22 cellular contexts compared by ENCODE assay signal in genomic region chr20:63132131-63132714, GRCh38.
DNase-seq lines count a peak whose midpoint lies in the region; ATAC-seq and TF ChIP-seq lines count a peak whose summit lies in the region.
"Had no signal": no experiment of that assay in that cellular context is flagged by ENCODE, and none has a peak within 500 bp of the region (broad histone marks: within the 10 kb centered on the region; RNA-seq: fewer than 3 reads in every experiment).

No MANE protein-coding gene starts in this region.

- H3K9me3 Mint-ChIP-seq in glutamatergic neuron (ENCODE audit: unreplicated experiment), result no peaks in the 10 kb centered on the region
- H3K9me3 Mint-ChIP-seq: activated naive CD4-positive, alpha-beta T cell treated with anti-CD3 and anti-CD28 coated beads, Interleukin-2, amount 50 U/mL, for 72 hours; central memory CD8-positive, alpha-beta T cell; naive thymus-derived CD8-positive, alpha-beta T cell had no signal

- H3K9me3 ChIP-seq in left ventricle myocardium inferior (replicated peaks), result no peaks in the 10 kb centered on the region
- H3K9me3 ChIP-seq in prostate gland, result no peaks in the 10 kb centered on the region
- H3K9me3 ChIP-seq: HAP-1 had no signal

- 82% methylated on average over 17 of the region's 17 CpGs for WGBS in prostate gland

- no peaks in the 10 kb centered on the region for H3K4me1 ChIP-seq in left ventricle myocardium inferior
- no peaks in the 10 kb centered on the region for H3K4me1 ChIP-seq in prostate gland (replicated peaks)
- H3K4me1 ChIP-seq: HAP-1, parathyroid adenoma had no signal

- TF ChIP-seq POLR2A in prostate gland (IDR thresholded peaks at IDR 0.05), result no peak

- H3K27me3 ChIP-seq in left ventricle myocardium inferior (ENCODE audit: low read depth), result peaks cover 77% of the 10 kb centered on the region
- peaks cover 15% of the 10 kb centered on the region for H3K27me3 ChIP-seq in prostate gland (replicated peaks; ENCODE audit: insufficient read depth)

- peaks cover 8% of the 10 kb centered on the region for H3K36me3 Mint-ChIP-seq in glutamatergic neuron (ENCODE audit: unreplicated experiment)
- H3K36me3 Mint-ChIP-seq: activated CD8-positive, alpha-beta memory T cell treated with anti-CD3 and anti-CD28 coated beads, Interleukin-2, amount 10 ng/mL, durations not matched to agents 7 days and 5 days; activated naive CD4-positive, alpha-beta T cell treated with anti-CD3 and anti-CD28 coated beads, Interleukin-2, amount 50 U/mL, for 72 hours; naive thymus-derived CD8-positive, alpha-beta T cell had no signal

- DNase-seq in left cardiac atrium (peak; percentile 13), left ventricle myocardium inferior (no peak), glutamatergic neuron (peak; percentile 7), posterior vena cava (ENCODE audit: low spot score) (peak; percentile 72), prostate gland (ENCODE audit: low spot score) (no peak), NCI-H2107 (lab: John Stamatoyannopoulos, UW) (no peak)
- DNase-seq: activated CD4-positive, alpha-beta T cell treated with anti-CD3 and anti-CD28 coated beads for 48 hours; activated CD8-positive, alpha-beta memory T cell treated with anti-CD3 and anti-CD28 coated beads, Interleukin-2, amount 10 ng/mL, durations not matched to agents 7 days and 5 days; mesendoderm; NCI-H1092; NCI-H187; NCI-H2227 treated with DMSO at 0.1 percent for 48 hours; T-helper 2 cell had no signal

- H3K4me3 Mint-ChIP-seq in glutamatergic neuron (ENCODE audit: unreplicated experiment), result no peak overlapping the region
- H3K4me3 Mint-ChIP-seq: activated CD8-positive, alpha-beta memory T cell treated with anti-CD3 and anti-CD28 coated beads, Interleukin-2, amount 10 ng/mL, durations not matched to agents 7 days and 5 days; central memory CD8-positive, alpha-beta T cell; naive thymus-derived CD8-positive, alpha-beta T cell had no signal

- H3K27me3 Mint-ChIP-seq in glutamatergic neuron (ENCODE audit: unreplicated experiment), result peaks cover 9% of the 10 kb centered on the region

- H3K4me1 Mint-ChIP-seq in glutamatergic neuron (ENCODE audit: low read depth, unreplicated experiment), result peaks cover 2% of the 10 kb centered on the region
- H3K4me1 Mint-ChIP-seq: activated CD8-positive, alpha-beta memory T cell treated with anti-CD3 and anti-CD28 coated beads, Interleukin-2, amount 10 ng/mL, durations not matched to agents 7 days and 5 days; central memory CD8-positive, alpha-beta T cell had no signal

- ATAC-seq in left cardiac atrium (no peak), HG03432 (IDR thresholded peaks at IDR 0.05; ENCODE audit: unreplicated experiment) (no peak)
- ATAC-seq: activated CD8-positive, alpha-beta memory T cell treated with anti-CD3 and anti-CD28 coated beads, Interleukin-2, amount 10 ng/mL, durations not matched to agents 7 days and 5 days; activated naive CD4-positive, alpha-beta T cell treated with anti-CD3 and anti-CD28 coated beads, Interleukin-2, amount 50 U/mL, for 72 hours; naive thymus-derived CD8-positive, alpha-beta T cell; SK-N-SH treated with all-trans-retinoic acid at 6 μM for 48 hours had no signal

- no peak overlapping the region for H3K27ac Mint-ChIP-seq in glutamatergic neuron (ENCODE audit: unreplicated experiment)
- H3K27ac Mint-ChIP-seq: activated CD8-positive, alpha-beta memory T cell treated with anti-CD3 and anti-CD28 coated beads, Interleukin-2, amount 10 ng/mL, durations not matched to agents 7 days and 5 days; activated naive CD4-positive, alpha-beta T cell treated with anti-CD3 and anti-CD28 coated beads, Interleukin-2, amount 50 U/mL, for 72 hours; naive thymus-derived CD8-positive, alpha-beta T cell had no signal

- H3K27ac ChIP-seq in left ventricle myocardium inferior (replicated peaks) (no peak overlapping the region), prostate gland (no peak overlapping the region)
- H3K27ac ChIP-seq: C4-2B, parathyroid adenoma, RWPE1 had no signal

- TF ChIP-seq CTCF in left ventricle myocardium inferior (IDR thresholded peaks at IDR 0.05; ENCODE audit: borderline replicate concordance) (no peak), glutamatergic neuron (IDR thresholded peaks at IDR 0.05; ENCODE audit: partially characterized antibody, unreplicated experiment) (no peak), prostate gland (IDR thresholded peaks at IDR 0.05) (no peak)

- intact Hi-C loops in left cardiac atrium (cut with DNase I) (no loop called here), left ventricle myocardium inferior (cut with micrococcal nuclease) (no loop called here), posterior vena cava (cut with DNase I) (no loop called here), prostate gland (cut with DNase I) (no loop called here)

- H3K4me3 ChIP-seq in left ventricle myocardium inferior (no peak overlapping the region), prostate gland (no peak overlapping the region)
- H3K4me3 ChIP-seq: HAP-1 had no signal

- H3K36me3 ChIP-seq in left ventricle myocardium inferior (no peaks in the 10 kb centered on the region), prostate gland (no peaks in the 10 kb centered on the region)
- H3K36me3 ChIP-seq: HAP-1 had no signal

Comparison
In these comparisons a context has a peak if more than half of its experiments do, and no peak if none do; other contexts are left out.
1. DNase-seq: peak in left cardiac atrium (single experiment), glutamatergic neuron (single experiment) and posterior vena cava (single experiment); none in left ventricle myocardium inferior (single experiment), prostate gland (single experiment) and NCI-H2107 (single experiment).